In the genomic region with DNA sequence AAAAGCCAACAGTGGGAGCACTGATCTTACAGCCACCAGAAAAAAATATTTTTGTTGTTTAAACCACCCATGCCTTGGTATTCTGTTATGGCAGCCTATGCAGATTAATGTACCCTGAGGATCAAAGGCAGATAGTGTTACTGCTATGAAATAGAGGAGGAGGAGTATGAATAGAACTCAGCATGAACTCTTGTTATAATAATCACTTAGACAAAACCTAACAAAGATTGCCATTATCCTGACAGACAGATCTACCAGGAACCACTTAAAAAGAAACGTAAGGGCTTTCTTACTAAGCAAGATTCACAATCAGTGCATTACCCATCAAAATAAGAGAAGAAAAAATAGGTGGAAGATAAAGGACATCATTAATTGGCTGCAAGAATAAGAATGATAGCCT, we compare ENCODE assay signal across 25 cellular contexts.
"Had no signal": no experiment of that assay in that cellular context is flagged by ENCODE, and none has a peak within 500 bp of the region (broad histone marks: within the 10 kb centered on the region; RNA-seq: fewer than 3 reads in every experiment).

No MANE protein-coding gene starts in this region.

- H3K79me2 ChIP-seq: parathyroid adenoma had no signal

- H2AFZ ChIP-seq: parathyroid adenoma had no signal

- H3K4me2 ChIP-seq: smooth muscle cell had no signal

- H3K9me3 ChIP-seq: transverse colon, upper lobe of right lung, vagina had no signal

- H3K27ac Mint-ChIP-seq: effector memory CD8-positive, alpha-beta T cell; memory B cell; mesothelial cell of epicardium; naive B cell; natural killer cell treated with Interleukin-12 subunit alpha and Interleukin-12 subunit beta and Interleukin-15 and Interleukin-18, amount 100 ng/mL, for 72 hours; progenitor cell of endocrine pancreas had no signal

- H3K36me3 ChIP-seq: suprapubic skin, transverse colon, upper lobe of right lung, vagina had no signal

- ATAC-seq: effector memory CD8-positive, alpha-beta T cell; left lobe of liver; mucosa of descending colon; natural killer cell treated with Interleukin-12 subunit alpha and Interleukin-12 subunit beta and Interleukin-15 and Interleukin-18, amount 100 ng/mL, for 72 hours; sciatic nerve; stimulated activated naive CD8-positive, alpha-beta T cell treated with anti-CD3 and anti-CD28 coated beads, Interleukin-15, amount 100 ng/mL, for 72 hours; upper lobe of right lung had no signal

- H3K27ac ChIP-seq: parathyroid adenoma, suprapubic skin, transverse colon, upper lobe of right lung, vagina had no signal

- H3K4me1 ChIP-seq: parathyroid adenoma, suprapubic skin, transverse colon, upper lobe of right lung, vagina had no signal

- H3K27me3 Mint-ChIP-seq: effector memory CD8-positive, alpha-beta T cell; memory B cell; naive B cell; natural killer cell treated with Interleukin-12 subunit alpha and Interleukin-12 subunit beta and Interleukin-15 and Interleukin-18, amount 100 ng/mL, for 72 hours; stimulated activated naive CD8-positive, alpha-beta T cell treated with anti-CD3 and anti-CD28 coated beads, Interleukin-15, amount 100 ng/mL, for 72 hours had no signal

- H3K4me3 ChIP-seq: lung, mucosa of descending colon, smooth muscle cell, suprapubic skin, transverse colon, upper lobe of right lung, vagina had no signal

- DNase-seq: cortex of kidney; effector memory CD8-positive, alpha-beta T cell; kidney; mucosa of descending colon; naive B cell; stimulated activated CD4-positive, alpha-beta T cell treated with anti-CD3 and anti-CD28 coated beads, Interleukin-12 subunit alpha, Interleukin-12 subunit beta, amount 100 ng/mL, for 4 hours; stimulated activated CD4-positive, alpha-beta T cell treated with anti-CD3 and anti-CD28 coated beads, Interleukin-1b, Interleukin-23, amount 100 ng/mL, for 48 hours; stimulated activated CD4-positive, alpha-beta T cell treated with anti-CD3 and anti-CD28 coated beads, Interleukin-4, amount 100 ng/mL, for 1 hour; stimulated activated CD8-positive, alpha-beta memory T cell treated with anti-CD3 and anti-CD28 coated beads, Interleukin-4, amount 100 ng/mL, for 48 hours; stimulated activated naive CD4-positive, alpha-beta T cell; stimulated activated naive CD8-positive, alpha-beta T cell treated with anti-CD3 and anti-CD28 coated beads, Interleukin-15, amount 100 ng/mL, for 72 hours; transverse colon; upper lobe of right lung had no signal

- H3K36me3 Mint-ChIP-seq: memory B cell; mesothelial cell of epicardium; naive B cell; natural killer cell treated with Interleukin-12 subunit alpha and Interleukin-12 subunit beta and Interleukin-15 and Interleukin-18, amount 100 ng/mL, for 72 hours had no signal

- H3K27me3 ChIP-seq: suprapubic skin, transverse colon, upper lobe of right lung, vagina had no signal

- H3K4me3 Mint-ChIP-seq: effector memory CD8-positive, alpha-beta T cell; memory B cell; mesothelial cell of epicardium; naive B cell; natural killer cell treated with Interleukin-12 subunit alpha and Interleukin-12 subunit beta and Interleukin-15 and Interleukin-18, amount 100 ng/mL, for 72 hours; neural crest cell; stimulated activated naive CD8-positive, alpha-beta T cell treated with anti-CD3 and anti-CD28 coated beads, Interleukin-15, amount 100 ng/mL, for 72 hours had no signal

- H3K4me1 Mint-ChIP-seq: memory B cell; naive B cell; neural crest cell; stimulated activated naive CD8-positive, alpha-beta T cell treated with anti-CD3 and anti-CD28 coated beads, Interleukin-15, amount 100 ng/mL, for 72 hours had no signal
